ENCODE assay signal across 16 cellular contexts in genomic region chr1:180860535-180860934, GRCh38.
"Had no signal": no experiment of that assay in that cellular context is flagged by ENCODE, and none has a peak within 500 bp of the region (broad histone marks: within the 10 kb centered on the region; RNA-seq: fewer than 3 reads in every experiment).

No MANE protein-coding gene starts in this region.

- H3K27me3 Mint-ChIP-seq: activated T-helper 17 cell treated with anti-CD3 and anti-CD28 coated beads, Interleukin-2, amount 50 U/mL, for 72 hours had no signal

- H3K27me3 ChIP-seq: body of pancreas, colonic mucosa, gastroesophageal sphincter, heart left ventricle, left lung, right lobe of liver, stomach had no signal

- H3K36me3 ChIP-seq: colonic mucosa had no signal

- H3K9me3 Mint-ChIP-seq: activated T-helper 17 cell treated with anti-CD3 and anti-CD28 coated beads, Interleukin-2, amount 50 U/mL, for 72 hours had no signal

- ATAC-seq: activated T-helper 17 cell treated with anti-CD3 and anti-CD28 coated beads, Interleukin-2, amount 50 U/mL, for 72 hours; body of pancreas; esophagus mucosa; gastroesophageal sphincter; heart left ventricle; left lung; right lobe of liver had no signal

- H3K4me1 Mint-ChIP-seq: activated T-helper 17 cell treated with anti-CD3 and anti-CD28 coated beads, Interleukin-2, amount 50 U/mL, for 72 hours had no signal

- H3K4me3 ChIP-seq: body of pancreas, colonic mucosa, gastroesophageal sphincter, heart left ventricle, left lung, right lobe of liver, smooth muscle cell, stomach had no signal

- H3K4me3 Mint-ChIP-seq: activated T-helper 17 cell treated with anti-CD3 and anti-CD28 coated beads, Interleukin-2, amount 50 U/mL, for 72 hours had no signal

- H2AFZ ChIP-seq: parathyroid adenoma had no signal

- H3K27ac Mint-ChIP-seq: activated T-helper 17 cell treated with anti-CD3 and anti-CD28 coated beads, Interleukin-2, amount 50 U/mL, for 72 hours had no signal

- H3K27ac ChIP-seq: colonic mucosa, gastroesophageal sphincter, heart left ventricle, left lung, parathyroid adenoma, right lobe of liver, stomach had no signal

- H3K4me1 ChIP-seq: colonic mucosa, parathyroid adenoma had no signal

- H3K4me2 ChIP-seq: smooth muscle cell had no signal

- H3K9me3 ChIP-seq: body of pancreas, colonic mucosa, gastroesophageal sphincter, heart left ventricle, left lung, right lobe of liver, stomach had no signal

- DNase-seq: activated CD4-positive, alpha-beta T cell treated with anti-CD3 and anti-CD28 coated beads, Interleukin-2, amount 50 U/mL, for 48 hours; activated naive CD4-positive, alpha-beta T cell; body of pancreas; caudate nucleus; colonic mucosa; heart left ventricle; left lung; right lobe of liver; stimulated activated CD4-positive, alpha-beta T cell treated with anti-CD3 and anti-CD28 coated beads, Interleukin-4, amount 100 ng/mL, for 1 hour; stomach; trophoblast cell had no signal

- H3K79me2 ChIP-seq: parathyroid adenoma had no signal
